24 cellular contexts compared by ENCODE assay signal in genomic region chr20:51348866-51349265, GRCh38.
"Had no signal": no experiment of that assay in that cellular context is flagged by ENCODE, and none has a peak within 500 bp of the region (broad histone marks: within the 10 kb centered on the region; RNA-seq: fewer than 3 reads in every experiment).

No MANE protein-coding gene starts in this region.

- H3K4me1 ChIP-seq: breast epithelium had no signal

- DNase-seq: activated CD4-positive, alpha-beta T cell treated with anti-CD3 and anti-CD28 coated beads for 36 hours; activated CD8-positive, alpha-beta memory T cell treated with anti-CD3 and anti-CD28 coated beads, Interleukin-2, amount 50 U/mL, for 4 hours; activated CD8-positive, alpha-beta T cell treated with anti-CD3 and anti-CD28 coated beads for 36 hours; activated gamma-delta T cell treated with Interleukin-2 at 50 U/mL for 16 hours; activated naive CD4-positive, alpha-beta T cell treated with anti-CD3 and anti-CD28 coated beads, Interleukin-2, amount 10 ng/mL, durations not matched to agents 7 days and 5 days; activated naive CD8-positive, alpha-beta T cell treated with anti-CD3 and anti-CD28 coated beads for 36 hours; activated T-cell treated with anti-CD3 and anti-CD28 coated beads, Interleukin-2, amount 50 U/mL, for 72 hours; central memory CD4-positive, alpha-beta T cell; Kasumi-1; NCI-H1105 treated with DMSO at 0.1 percent for 48 hours; NCI-H1436 treated with DMSO at 0.1 percent for 48 hours; NCI-H187; NCI-H2081; NCI-H446; NCI-H524; PC-3; SHP77; T-cell; T-helper 2 cell; T1000; WERI-Rb-1 had no signal

- H3K27ac Mint-ChIP-seq: activated CD4-positive, alpha-beta T cell treated with anti-CD3 and anti-CD28 coated beads for 36 hours; activated CD8-positive, alpha-beta T cell treated with anti-CD3 and anti-CD28 coated beads for 36 hours; activated naive CD4-positive, alpha-beta T cell treated with anti-CD3 and anti-CD28 coated beads, Interleukin-2, amount 10 ng/mL, durations not matched to agents 7 days and 5 days; activated naive CD8-positive, alpha-beta T cell treated with anti-CD3 and anti-CD28 coated beads for 36 hours; activated T-cell treated with anti-CD3 and anti-CD28 coated beads, Interleukin-2, amount 50 U/mL, for 72 hours; activated T-helper 2 cell treated with anti-CD3 and anti-CD28 coated beads, Interferon-gamma antibody, Interleukin-2, Interleukin-4, amounts not matched to agents 10 μg/mL and 5 μg/mL and 100 μg/mL, durations not matched to agents 14 hours and 24 hours and 36 hours; T-cell had no signal

- H3K36me3 ChIP-seq: breast epithelium, WERI-Rb-1 had no signal

- H3K9me3 Mint-ChIP-seq: activated naive CD4-positive, alpha-beta T cell treated with anti-CD3 and anti-CD28 coated beads, Interleukin-2, amount 10 ng/mL, durations not matched to agents 7 days and 5 days; activated T-helper 2 cell treated with anti-CD3 and anti-CD28 coated beads, Interferon-gamma antibody, Interleukin-2, Interleukin-4, amounts not matched to agents 10 μg/mL and 5 μg/mL and 100 μg/mL, durations not matched to agents 14 hours and 24 hours and 36 hours had no signal

- ATAC-seq: activated CD4-positive, alpha-beta T cell treated with anti-CD3 and anti-CD28 coated beads for 36 hours; activated CD8-positive, alpha-beta T cell treated with anti-CD3 and anti-CD28 coated beads for 36 hours; activated T-cell treated with anti-CD3 and anti-CD28 coated beads, Interleukin-2, amount 50 U/mL, for 72 hours; PC-3; T-cell had no signal

- H3K27me3 Mint-ChIP-seq: activated CD4-positive, alpha-beta T cell treated with anti-CD3 and anti-CD28 coated beads for 36 hours; activated naive CD4-positive, alpha-beta T cell treated with anti-CD3 and anti-CD28 coated beads, Interleukin-2, amount 10 ng/mL, durations not matched to agents 7 days and 5 days; activated naive CD8-positive, alpha-beta T cell treated with anti-CD3 and anti-CD28 coated beads for 36 hours had no signal

- H3K27me3 ChIP-seq: breast epithelium had no signal

- H3K9me3 ChIP-seq: breast epithelium had no signal

- H3K4me1 Mint-ChIP-seq: activated CD4-positive, alpha-beta T cell treated with anti-CD3 and anti-CD28 coated beads for 36 hours; activated naive CD4-positive, alpha-beta T cell treated with anti-CD3 and anti-CD28 coated beads, Interleukin-2, amount 10 ng/mL, durations not matched to agents 7 days and 5 days; activated naive CD8-positive, alpha-beta T cell treated with anti-CD3 and anti-CD28 coated beads for 36 hours; T-cell had no signal

- H3K4me3 ChIP-seq: breast epithelium, coronary artery had no signal

- H3K4me3 Mint-ChIP-seq: activated CD4-positive, alpha-beta T cell treated with anti-CD3 and anti-CD28 coated beads for 36 hours; activated CD8-positive, alpha-beta T cell treated with anti-CD3 and anti-CD28 coated beads for 36 hours; activated naive CD4-positive, alpha-beta T cell treated with anti-CD3 and anti-CD28 coated beads, Interleukin-2, amount 10 ng/mL, durations not matched to agents 7 days and 5 days; activated naive CD8-positive, alpha-beta T cell treated with anti-CD3 and anti-CD28 coated beads for 36 hours; activated T-cell treated with anti-CD3 and anti-CD28 coated beads, Interleukin-2, amount 50 U/mL, for 72 hours; T-cell had no signal

- H3K36me3 Mint-ChIP-seq: activated naive CD4-positive, alpha-beta T cell treated with anti-CD3 and anti-CD28 coated beads, Interleukin-2, amount 10 ng/mL, durations not matched to agents 7 days and 5 days; activated naive CD8-positive, alpha-beta T cell treated with anti-CD3 and anti-CD28 coated beads for 36 hours had no signal

- H3K27ac ChIP-seq: breast epithelium, coronary artery, WERI-Rb-1 had no signal
